ENCODE assay signal across 32 cellular contexts in the genomic region with DNA sequence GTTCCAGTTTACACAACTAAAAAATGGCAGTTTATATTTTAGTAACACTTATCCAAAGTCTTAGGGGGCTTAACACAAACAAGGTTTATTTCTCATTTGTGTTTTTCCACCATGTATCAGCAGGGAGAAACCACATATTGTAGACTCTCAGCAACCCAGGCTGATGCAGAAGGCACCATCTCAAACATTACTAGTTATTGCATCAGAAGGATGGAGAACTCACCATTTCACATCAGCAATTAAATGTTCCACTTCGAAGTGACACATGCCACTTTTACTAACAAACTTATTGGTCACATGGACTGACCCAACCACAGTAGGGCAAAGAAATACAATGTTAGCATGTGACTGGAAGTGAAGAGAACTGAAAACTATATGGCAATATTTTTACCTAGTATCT.
"Had no signal": no experiment of that assay in that cellular context is flagged by ENCODE, and none has a peak within 500 bp of the region (broad histone marks: within the 10 kb centered on the region; RNA-seq: fewer than 3 reads in every experiment).

No MANE protein-coding gene starts in this region.

- H3K27me3 ChIP-seq: ascending aorta, cardiac muscle cell, colonic mucosa, Peyer's patch had no signal

- H3K4me3 Mint-ChIP-seq: activated CD4-positive, alpha-beta memory T cell treated with anti-CD3 and anti-CD28 coated beads for 36 hours; activated CD8-positive, alpha-beta memory T cell treated with anti-CD3 and anti-CD28 coated beads, Interleukin-2, amount 10 ng/mL, durations not matched to agents 7 days and 5 days; activated naive CD4-positive, alpha-beta T cell treated with anti-CD3 and anti-CD28 coated beads, Interleukin-2, amount 50 U/mL, for 24 hours; activated naive CD8-positive, alpha-beta T cell treated with anti-CD3 and anti-CD28 coated beads, Interleukin-2, amount 10 ng/mL, durations not matched to agents 7 days and 5 days; central memory CD8-positive, alpha-beta T cell had no signal

- ATAC-seq: activated CD8-positive, alpha-beta memory T cell treated with anti-CD3 and anti-CD28 coated beads, Interleukin-2, amount 10 ng/mL, durations not matched to agents 7 days and 5 days; Right ventricle myocardium inferior had no signal

- H3K36me3 ChIP-seq: ascending aorta, cardiac muscle cell, colonic mucosa, Peyer's patch had no signal

- H3K9me3 Mint-ChIP-seq: activated CD4-positive, alpha-beta memory T cell treated with anti-CD3 and anti-CD28 coated beads for 36 hours; activated naive CD4-positive, alpha-beta T cell treated with anti-CD3 and anti-CD28 coated beads, Interleukin-2, amount 50 U/mL, for 24 hours; activated naive CD8-positive, alpha-beta T cell treated with anti-CD3 and anti-CD28 coated beads, Interleukin-2, amount 10 ng/mL, durations not matched to agents 7 days and 5 days; activated T-helper 2 cell treated with anti-CD3 and anti-CD28 coated beads, Interferon-gamma antibody, Interleukin-2, Interleukin-4, amounts not matched to agents 10 μg/mL and 5 μg/mL and 100 μg/mL, durations not matched to agents 14 hours and 24 hours and 36 hours; central memory CD8-positive, alpha-beta T cell had no signal

- H3K4me1 Mint-ChIP-seq: activated CD8-positive, alpha-beta memory T cell treated with anti-CD3 and anti-CD28 coated beads, Interleukin-2, amount 10 ng/mL, durations not matched to agents 7 days and 5 days; activated naive CD4-positive, alpha-beta T cell treated with anti-CD3 and anti-CD28 coated beads, Interleukin-2, amount 50 U/mL, for 24 hours; activated naive CD8-positive, alpha-beta T cell treated with anti-CD3 and anti-CD28 coated beads, Interleukin-2, amount 10 ng/mL, durations not matched to agents 7 days and 5 days; central memory CD8-positive, alpha-beta T cell had no signal

- DNase-seq: activated CD4-positive, alpha-beta memory T cell treated with anti-CD3 and anti-CD28 coated beads for 36 hours; activated CD4-positive, alpha-beta T cell treated with anti-CD3 and anti-CD28 coated beads, Interleukin-2, amount 50 U/mL, for 1 hour; activated CD8-positive, alpha-beta memory T cell treated with anti-CD3 and anti-CD28 coated beads for 24 hours; activated CD8-positive, alpha-beta memory T cell treated with anti-CD3 and anti-CD28 coated beads, Interleukin-2, amount 10 ng/mL, durations not matched to agents 7 days and 5 days; activated CD8-positive, alpha-beta memory T cell treated with anti-CD3 and anti-CD28 coated beads, Interleukin-2, amount 50 U/mL, for 48 hours; activated gamma-delta T cell; activated naive CD4-positive, alpha-beta T cell treated with Interleukin-2 at 50 U/mL for 16 hours; activated naive CD8-positive, alpha-beta T cell treated with anti-CD3 and anti-CD28 coated beads, Interleukin-2, amount 10 ng/mL, durations not matched to agents 7 days and 5 days; amygdala; colonic mucosa; Karpas-422; KBM-7; NCI-H1105; NCI-H1417 treated with DMSO at 0.1 percent for 48 hours; NCI-H1694; NCI-H1930; NCI-H2081 treated with DMSO at 0.1 percent for 48 hours; NCI-H226; NCI-H446 treated with DMSO at 0.1 percent for 48 hours; NCI-H524 treated with DMSO at 0.1 percent for 48 hours; Peyer's patch; SW 1271; T-helper 1 cell; T-helper 2 cell; T1000 had no signal

- H3K27ac ChIP-seq: ascending aorta, cardiac muscle cell, colonic mucosa, Peyer's patch, RWPE1 had no signal

- H3K27ac Mint-ChIP-seq: activated CD4-positive, alpha-beta memory T cell treated with anti-CD3 and anti-CD28 coated beads for 36 hours; activated CD8-positive, alpha-beta memory T cell treated with anti-CD3 and anti-CD28 coated beads, Interleukin-2, amount 10 ng/mL, durations not matched to agents 7 days and 5 days; activated naive CD4-positive, alpha-beta T cell treated with anti-CD3 and anti-CD28 coated beads, Interleukin-2, amount 50 U/mL, for 24 hours; activated naive CD8-positive, alpha-beta T cell treated with anti-CD3 and anti-CD28 coated beads, Interleukin-2, amount 10 ng/mL, durations not matched to agents 7 days and 5 days; activated T-helper 2 cell treated with anti-CD3 and anti-CD28 coated beads, Interferon-gamma antibody, Interleukin-2, Interleukin-4, amounts not matched to agents 10 μg/mL and 5 μg/mL and 100 μg/mL, durations not matched to agents 14 hours and 24 hours and 36 hours had no signal

- H3K36me3 Mint-ChIP-seq: activated CD4-positive, alpha-beta memory T cell treated with anti-CD3 and anti-CD28 coated beads for 36 hours; activated CD8-positive, alpha-beta memory T cell treated with anti-CD3 and anti-CD28 coated beads, Interleukin-2, amount 10 ng/mL, durations not matched to agents 7 days and 5 days; activated naive CD4-positive, alpha-beta T cell treated with anti-CD3 and anti-CD28 coated beads, Interleukin-2, amount 50 U/mL, for 24 hours; activated naive CD8-positive, alpha-beta T cell treated with anti-CD3 and anti-CD28 coated beads, Interleukin-2, amount 10 ng/mL, durations not matched to agents 7 days and 5 days had no signal

- H3K4me1 ChIP-seq: colonic mucosa, Peyer's patch had no signal

- H3K4me3 ChIP-seq: ascending aorta, cardiac muscle cell, colonic mucosa, Peyer's patch had no signal

- H3K9me3 ChIP-seq: ascending aorta, colonic mucosa, Peyer's patch had no signal
